Comparison of ENCODE assay signal across 1 cellular context in genomic region chr14:64763801-64764511, GRCh38.
A peak's percentile ranks its signal among the peaks of the same experiment; 100 is the strongest.
TF ChIP-seq lines count a peak whose summit lies in the region.

No MANE protein-coding gene starts in this region.

TF ChIP-seq in HepG2, 621 proteins besides CTCF, POLR2A, EP300 and RAD21 (continued from another document):
- TF ChIP-seq, protein P1, sequence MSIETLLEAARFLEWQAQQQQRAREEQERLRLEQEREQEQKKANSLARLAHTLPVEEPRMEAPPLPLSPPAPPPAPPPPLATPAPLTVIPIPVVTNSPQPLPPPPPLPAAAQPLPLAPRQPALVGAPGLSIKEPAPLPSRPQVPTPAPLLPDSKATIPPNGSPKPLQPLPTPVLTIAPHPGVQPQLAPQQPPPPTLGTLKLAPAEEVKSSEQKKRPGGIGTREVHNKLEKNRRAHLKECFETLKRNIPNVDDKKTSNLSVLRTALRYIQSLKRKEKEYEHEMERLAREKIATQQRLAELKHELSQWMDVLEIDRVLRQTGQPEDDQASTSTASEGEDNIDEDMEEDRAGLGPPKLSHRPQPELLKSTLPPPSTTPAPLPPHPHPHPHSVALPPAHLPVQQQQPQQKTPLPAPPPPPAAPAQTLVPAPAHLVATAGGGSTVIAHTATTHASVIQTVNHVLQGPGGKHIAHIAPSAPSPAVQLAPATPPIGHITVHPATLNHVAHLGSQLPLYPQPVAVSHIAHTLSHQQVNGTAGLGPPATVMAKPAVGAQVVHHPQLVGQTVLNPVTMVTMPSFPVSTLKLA (IDR thresholded peaks at IDR 0.05) = peak; percentile 92
- TF ChIP-seq BCL3 (CRISPR knock-in tag; IDR thresholded peaks at IDR 0.05) = 0 out of 2 replicates have a peak, but pooled peaks have one; percentile 2
- no peak for TF ChIP-seq HMG20B (CRISPR knock-in tag; conservative IDR thresholded peaks at IDR 0.05)
- TF ChIP-seq STAG1 (CRISPR knock-in tag; IDR thresholded peaks at IDR 0.05) = peak; percentile 50
- no peak for TF ChIP-seq FOXC1 (CRISPR knock-in tag; IDR thresholded peaks at IDR 0.05; ENCODE audit: borderline replicate concordance)
- TF ChIP-seq MAX (IDR thresholded peaks at IDR 0.05) = peak; percentile 55; the same call in 1 of the 2 replicates
- 0 out of 2 replicates have a peak, but pooled peaks have one; percentile 29 for TF ChIP-seq USF2 (IDR thresholded peaks at IDR 0.05; ENCODE audit: low read depth, low read length)
- TF ChIP-seq USF2 (CRISPR knock-in tag; IDR thresholded peaks at IDR 0.05; ENCODE audit: borderline replicate concordance) = no peak
- no peak for TF ChIP-seq ZNF747 (CRISPR knock-in tag; IDR thresholded peaks at IDR 0.05; ENCODE audit: borderline replicate concordance)
- no peak for TF ChIP-seq RELA (CRISPR knock-in tag; IDR thresholded peaks at IDR 0.05)
- TF ChIP-seq MYC (CRISPR knock-in tag; IDR thresholded peaks at IDR 0.05; ENCODE audit: borderline replicate concordance) = peak; percentile 59; the same call in 1 of the 2 replicates
